ENCODE assay signal across 14 cellular contexts in genomic region chrX:13082286-13083065, GRCh38. TPM values are rescaled to one million over a fixed set of nuclear protein-coding genes. Genes with fewer than 3 reads are reported as not detected.
A peak's percentile ranks its signal among the peaks of the same experiment; 100 is the strongest.
DNase-seq lines count a peak whose midpoint lies in the region; ATAC-seq, FAIRE-seq and TF ChIP-seq lines count a peak whose summit lies in the region.
"Had no signal": no experiment of that assay in that cellular context is flagged by ENCODE, and none has a peak within 500 bp of the region (broad histone marks: within the 10 kb centered on the region; RNA-seq: fewer than 3 reads in every experiment).

No MANE protein-coding gene starts in this region.

- no peaks in the 10 kb centered on the region for H3K9me3 ChIP-seq in Loucy (ENCODE audit: insufficient read depth, low read depth, low read length)
- no peaks in the 10 kb centered on the region for H3K9me3 ChIP-seq in K562 (replicated peaks; ENCODE audit: control insufficient read depth, insufficient read depth, low read depth, low read length)
- no peaks in the 10 kb centered on the region for H3K9me3 ChIP-seq in neutrophil

- DNase-seq in GM12891 (ENCODE audit: insufficient read length, low spot score) = no peak
- no peak for DNase-seq in K562 (ENCODE audit: extremely low read depth in 1 of 4, low spot score in 3 of 4)
- DNase-seq in GF-D8 (lab: John Stamatoyannopoulos, UW) = no peak
- DNase-seq in foreskin melanocyte = no peak
- no peak for DNase-seq in SHP77 treated with DMSO at 0.1 percent for 48 hours (lab: John Stamatoyannopoulos, UW)
- DNase-seq: dorsolateral prefrontal cortex, glutamatergic neuron, NCI-H69 had no signal

- H3K4me1 ChIP-seq in Loucy (ENCODE audit: insufficient read depth, low read length, poor library complexity, severe bottlenecking) (peaks cover 82% of the 10 kb centered on the region), K562 (replicated peaks in 1 of 2; ENCODE audit: control insufficient read depth in 2 of 2, insufficient read depth in 2 of 2, low read length in 2 of 2) (peaks cover 0 to 9% of the 10 kb centered on the region in 2 experiments; a peak in 3 of 5 replicates), neutrophil (ENCODE audit: control insufficient read depth in 1 of 2, insufficient read depth in 1 of 2, low read depth in 1 of 2, low read length in 1 of 2) (peaks cover 89 to 100% of the 10 kb centered on the region in 2 experiments)

- intact Hi-C loops in K562 (cut with micrococcal nuclease) = no loop called here

- in situ Hi-C loops in K562 (cut with MboI) = no loop called here

- peaks cover 16% of the 10 kb centered on the region for H3F3A ChIP-seq in Loucy (ENCODE audit: low read depth)

- no peaks in the 10 kb centered on the region for H3K36me3 ChIP-seq in Loucy (ENCODE audit: insufficient read depth, low read length)
- no peaks in the 10 kb centered on the region for H3K36me3 ChIP-seq in K562 (ENCODE audit: control insufficient read depth, insufficient read depth, low read length)
- no peaks in the 10 kb centered on the region for H3K36me3 ChIP-seq in neutrophil

- no peaks in the 10 kb centered on the region for H4K20me1 ChIP-seq in Loucy (ENCODE audit: insufficient read depth, low read length, poor library complexity, severe bottlenecking)
- H4K20me1 ChIP-seq in K562 (replicated peaks; ENCODE audit: control insufficient read depth, insufficient read depth, low read length) = no peaks in the 10 kb centered on the region

- CTCF ChIA-PET in K562 (lab: Yijun Ruan, JAX; ENCODE audit: low intra/inter-chr PET ratio) = no interaction called here

- no peak for TF ChIP-seq EP300 in K562 (IDR thresholded peaks at IDR 0.05; ENCODE audit: low read length)

- no peaks in the 10 kb centered on the region for H3K27me3 ChIP-seq in Loucy (ENCODE audit: insufficient read depth, low read length, poor library complexity, severe bottlenecking)
- no peaks in the 10 kb centered on the region for H3K27me3 ChIP-seq in K562 (ENCODE audit: control insufficient read depth in 2 of 2, insufficient read depth in 2 of 2, low read length in 2 of 2)
- no peaks in the 10 kb centered on the region for H3K27me3 ChIP-seq in neutrophil

- FAIRE-seq in GM12891 (lab: Jason Lieb, UNC) (peak; percentile 88), K562 (lab: Jason Lieb, UNC) (no peak)

- H3K4me2 ChIP-seq in Loucy (ENCODE audit: low read depth, low read length, poor library complexity, severe bottlenecking) (peak overlapping the region; percentile 62), K562 (ENCODE audit: insufficient read depth, low read length) (no peak overlapping the region)

- H3K9me2 ChIP-seq in Loucy (replicated peaks; ENCODE audit: low read depth, low read length) = no peaks in the 10 kb centered on the region

- TF ChIP-seq RAD21 in K562 (CRISPR knock-in tag; conservative IDR thresholded peaks at IDR 0.05 in 1 of 2, IDR thresholded peaks at IDR 0.05 in 1 of 2) = no peak

- ATAC-seq in K562 = no peak
- ATAC-seq in HG03135 (IDR thresholded peaks at IDR 0.05; ENCODE audit: unreplicated experiment) = no peak
- ATAC-seq: HCT116 had no signal

- POLR2A ChIA-PET in K562 (lab: Yijun Ruan, JAX) = interaction anchor here (0.5 to 1.5 kb wide), 2 partner anchors 11 to 114 kb away, joined by 3 to 4 read pairs; no protein-coding TSS in a partner anchor

- H3K79me2 ChIP-seq in Loucy (ENCODE audit: insufficient read depth, low read length) (peaks cover 10% of the 10 kb centered on the region), K562 (ENCODE audit: control insufficient read depth, insufficient read depth, low read length) (no peaks in the 10 kb centered on the region)

- BruUV-seq in K562 (replicated peaks; lab: Mats Ljungman, UMichigan) = no TSS peak

- H3K27ac ChIP-seq in K562 (ENCODE audit: extremely low read depth, low read depth, low read length) (no peak overlapping the region), neutrophil (peak overlapping the region; percentile 100)

- WGBS in K562 (ENCODE audit: insufficient coverage, low coverage, missing lambda C conversion rate) = 61% methylated on average over 10 of the region's 11 CpGs

- H3K9me1 ChIP-seq in K562 (ENCODE audit: control insufficient read depth, insufficient read depth, low read length) = no peaks in the 10 kb centered on the region

- TF ChIP-seq POLR2A in GM12891 (IDR thresholded peaks at IDR 0.05; ENCODE audit: low read depth, low read length) (peak; percentile 43; the same call in 1 of the 2 replicates), K562 (conservative IDR thresholded peaks at IDR 0.05) (no peak)

- TF ChIP-seq CTCF in Loucy (conservative IDR thresholded peaks at IDR 0.05; ENCODE audit: low read length) = no peak
- no peak for TF ChIP-seq CTCF in K562 (IDR thresholded peaks at IDR 0.05 in 2 of 3, conservative IDR thresholded peaks at IDR 0.05 in 1 of 3; ENCODE audit: insufficient read depth in 2 of 3, low read depth in 1 of 3, low read length in 3 of 3)
- TF ChIP-seq CTCF in neutrophil (IDR thresholded peaks at IDR 0.05) = no peak

- H2AFZ ChIP-seq in Loucy (ENCODE audit: low read length) (peak overlapping the region; percentile 49; the same call in 1 of the 2 replicates), K562 (ENCODE audit: low read depth, low read length) (peak overlapping the region; percentile 26)

- H3K9ac ChIP-seq in Loucy (ENCODE audit: low read depth, low read length, poor library complexity, severe bottlenecking) (peak overlapping the region; percentile 96), K562 (ENCODE audit: insufficient read depth in 1 of 2, low read depth in 2 of 2, low read length in 2 of 2) (no peak overlapping the region)

- H3K4me3 ChIP-seq in Loucy (ENCODE audit: low read length, poor library complexity, severe bottlenecking) = peak overlapping the region; percentile 12
- H3K4me3 ChIP-seq in K562 = no peak overlapping the region
- peak overlapping the region; percentile 28 to 37 for H3K4me3 ChIP-seq in neutrophil (ENCODE audit: low read depth in 1 of 2, low read length in 1 of 2)
- H3K4me3 ChIP-seq: dorsolateral prefrontal cortex had no signal

TF ChIP-seq in GM12891, 5 proteins besides CTCF, POLR2A, EP300 and RAD21:
- no peak for TF ChIP-seq POU2F2 (IDR thresholded peaks at IDR 0.05; ENCODE audit: low read depth, low read length)
- TF ChIP-seq PAX5 (IDR thresholded peaks at IDR 0.05; ENCODE audit: insufficient read depth, low read length, severe bottlenecking) = no peak
- peak; percentile 61; the same call in 1 of the 2 replicates for TF ChIP-seq POLR2AphosphoS5 (IDR thresholded peaks at IDR 0.05; ENCODE audit: low read depth, low read length)
TF ChIP-seq in GM12891: peak in this region for 1.

TF ChIP-seq in K562, 482 proteins besides CTCF, POLR2A, EP300 and RAD21 (continues in another document):
- TF ChIP-seq SNAPC5 (CRISPR knock-in tag; IDR thresholded peaks at IDR 0.05) = no peak
- TF ChIP-seq TCFL5 (CRISPR knock-in tag; conservative IDR thresholded peaks at IDR 0.05) = no peak
- TF ChIP-seq SNIP1 (IDR thresholded peaks at IDR 0.05; ENCODE audit: low read depth) = no peak

RNA-seq across cellular contexts. Expression of gene FAM9C, which starts 38.1 kb away (rescaled TPM):
- not detected for polyA plus RNA-seq in GM12891 (2012; ENCODE audit: low read depth, missing spikeins)
- total RNA-seq in K562 (2011; cell fraction: chromatin; rRNA removed; ENCODE audit: low replicate concordance) = not detected in 2 replicates
- not detected in 2 replicates for total RNA-seq in K562 (2011; cell fraction: nucleolus; rRNA removed)
- total RNA-seq in K562 (2011; cell fraction: nucleoplasm; rRNA removed) = not detected in 2 replicates
- total RNA-seq in K562 (2014; rRNA removed) (not detected in 2 replicates), K562 (2014; rRNA removed; fragmentation: Illumina TruSeq; extraction: Trizol) (not detected in 2 replicates), K562 (2015; rRNA removed; fragmentation: Illumina TruSeq; extraction: Trizol) (not detected in 2 replicates), K562 (2021) (not detected in 2 replicates)
- polyA plus RNA-seq in K562 (2011; rRNA removed) (not detected in 2 replicates), K562 (2014; fragmentation: Illumina TruSeq; extraction: Trizol) (not detected in 2 replicates), K562 (2014; fragmentation: Nextera tagmentation; extraction: Ambion mirVana) (not detected), K562 (2014; rRNA removed) (not detected in 2 replicates)
- not detected in 2 replicates for polyA plus RNA-seq in K562 (2011; cell fraction: cytosol; rRNA removed)
- not detected in 2 replicates for polyA plus RNA-seq in K562 (2011; cell fraction: nucleus; rRNA removed)
- not detected in 2 replicates for polyA plus RNA-seq in K562 (2012)
- not detected in 2 replicates for polyA minus RNA-seq in K562 (2011; rRNA and poly(A)+ RNA removed)
- not detected in 2 replicates for polyA minus RNA-seq in K562 (2011; cell fraction: cytosol; rRNA and poly(A)+ RNA removed)
- polyA minus RNA-seq in K562 (2011; cell fraction: nucleus; rRNA and poly(A)+ RNA removed) = not detected in 2 replicates
- total RNA-seq: Daoy; T-helper 2 cell treated with Interferon-gamma antibody and Interleukin-4, amounts not matched to agents 100 ng/mL and 5 ng/mL, for 36 hours had no signal
